ENCODE assay signal across 8 cellular contexts in genomic region chr17:58329808-58330543, GRCh38. TPM values are rescaled to one million over a fixed set of nuclear protein-coding genes. Genes with fewer than 3 reads are reported as not detected.
A peak's percentile ranks its signal among the peaks of the same experiment; 100 is the strongest.
DNase-seq lines count a peak whose midpoint lies in the region; ATAC-seq lines count a peak whose summit lies in the region.
"Had no signal": no experiment of that assay in that cellular context is flagged by ENCODE, and none has a peak within 500 bp of the region (broad histone marks: within the 10 kb centered on the region; RNA-seq: fewer than 3 reads in every experiment).

No MANE protein-coding gene starts in this region.

- ATAC-seq in GM21381 (IDR thresholded peaks at IDR 0.05; ENCODE audit: unreplicated experiment) (peak; percentile 17), HG03469 (IDR thresholded peaks at IDR 0.05; ENCODE audit: unreplicated experiment) (peak; percentile 22)

- H3K27me3 ChIP-seq in neuron (ENCODE audit: insufficient read depth, low read length): peaks cover 12% of the 10 kb centered on the region

- no peak overlapping the region for H2AFZ ChIP-seq in neuron (ENCODE audit: low read depth, low read length)

- peak overlapping the region; percentile 52 for H3K4me3 ChIP-seq in neuron (ENCODE audit: low read length)

- H3K9me3 ChIP-seq in neuron (ENCODE audit: low read length): no peaks in the 10 kb centered on the region

- H3K36me3 ChIP-seq in neuron (ENCODE audit: insufficient read depth, low read length): no peaks in the 10 kb centered on the region

- peak; percentile 84 for DNase-seq in activated CD8-positive, alpha-beta memory T cell treated with anti-CD3 and anti-CD28 coated beads for 24 hours
- DNase-seq in germinal center (ENCODE audit: low spot score) (no peak), NCI-H524 (lab: John Stamatoyannopoulos, UW) (no peak), dermis blood vessel endothelial cell (no peak)

- H3K4me1 ChIP-seq in neuron (ENCODE audit: insufficient read depth, low read length): peaks cover 31% of the 10 kb centered on the region

RNA-seq across cellular contexts. Expression of gene TSPOAP1, which starts 1.4 kb away (rescaled TPM):
- under 0.01 and 0.14 TPM in 2 replicates for total RNA-seq in dermis blood vessel endothelial cell
- total RNA-seq: SK-MEL-5 had no signal

RNA-seq across cellular contexts. Expression of gene SUPT4H1, which starts 22.0 kb away (rescaled TPM):
- 39.0 and 53.6 TPM in 2 replicates for total RNA-seq in dermis blood vessel endothelial cell

RNA-seq across cellular contexts. Expression of gene MPO, which starts 49.2 kb away (rescaled TPM):
- not detected in 2 replicates for total RNA-seq in dermis blood vessel endothelial cell
- total RNA-seq: SK-MEL-5 had no signal
